ENCODE assay signal across 35 cellular contexts in genomic region chr7:131935180-131935579, GRCh38.
"Had no signal": no experiment of that assay in that cellular context is flagged by ENCODE, and none has a peak within 500 bp of the region (broad histone marks: within the 10 kb centered on the region; RNA-seq: fewer than 3 reads in every experiment).

No MANE protein-coding gene starts in this region.

- H3K4me1 ChIP-seq: body of pancreas, heart left ventricle, thyroid gland, upper lobe of left lung, vagina had no signal

- ATAC-seq: activated CD8-positive, alpha-beta memory T cell treated with anti-CD3 and anti-CD28 coated beads, Interleukin-2, amount 10 ng/mL, durations not matched to agents 7 days and 5 days; activated CD8-positive, alpha-beta T cell treated with anti-CD3 and anti-CD28 coated beads, Interleukin-2, amount 10 ng/mL, durations not matched to agents 7 days and 5 days; effector memory CD8-positive, alpha-beta T cell; esophagus mucosa; heart left ventricle; naive thymus-derived CD4-positive, alpha-beta T cell; stimulated activated memory B cell treated with anti-CD40 and anti-IgM and Interleukin-4, amounts not matched to agents 10 μg/mL and 1 μg/mL and 100 μg/mL, for 72 hours; stimulated activated naive CD8-positive, alpha-beta T cell treated with anti-CD3 and anti-CD28 coated beads, Interleukin-15, amount 100 ng/mL, for 72 hours; T-helper 17 cell had no signal

- H3K27me3 ChIP-seq: body of pancreas, ovary, sigmoid colon, thyroid gland, upper lobe of left lung, vagina had no signal

- FAIRE-seq: endothelial cell of umbilical vein had no signal

- H3K27ac Mint-ChIP-seq: activated B cell treated with CpG ODN at 0.5 μM for 24 hours; activated CD8-positive, alpha-beta memory T cell treated with anti-CD3 and anti-CD28 coated beads, Interleukin-2, amount 10 ng/mL, durations not matched to agents 7 days and 5 days; activated CD8-positive, alpha-beta T cell treated with anti-CD3 and anti-CD28 coated beads, Interleukin-2, amount 10 ng/mL, durations not matched to agents 7 days and 5 days; activated naive CD4-positive, alpha-beta T cell treated with anti-CD3 and anti-CD28 coated beads, Interleukin-2, amount 50 U/mL, for 24 hours; activated T-helper 2 cell treated with anti-CD3 and anti-CD28 coated beads, Interferon-gamma antibody, Interleukin-2, Interleukin-4, amounts not matched to agents 10 μg/mL and 5 μg/mL and 100 μg/mL, durations not matched to agents 14 hours and 24 hours and 36 hours; effector memory CD8-positive, alpha-beta T cell; naive thymus-derived CD4-positive, alpha-beta T cell; progenitor cell of endocrine pancreas; stimulated activated memory B cell treated with anti-CD40 and anti-IgM and Interleukin-4, amounts not matched to agents 10 μg/mL and 1 μg/mL and 100 μg/mL, for 72 hours; stimulated activated naive CD8-positive, alpha-beta T cell treated with anti-CD3 and anti-CD28 coated beads, Interleukin-15, amount 100 ng/mL, for 72 hours; T-helper 17 cell had no signal

- H3K27me3 Mint-ChIP-seq: activated B cell treated with CpG ODN at 0.5 μM for 24 hours; activated CD8-positive, alpha-beta memory T cell treated with anti-CD3 and anti-CD28 coated beads, Interleukin-2, amount 10 ng/mL, durations not matched to agents 7 days and 5 days; activated naive CD4-positive, alpha-beta T cell treated with anti-CD3 and anti-CD28 coated beads, Interleukin-2, amount 50 U/mL, for 24 hours; stimulated activated memory B cell treated with anti-CD40 and anti-IgM and Interleukin-4, amounts not matched to agents 10 μg/mL and 1 μg/mL and 100 μg/mL, for 72 hours had no signal

- H3K4me1 Mint-ChIP-seq: activated B cell treated with CpG ODN at 0.5 μM for 24 hours; activated CD8-positive, alpha-beta memory T cell treated with anti-CD3 and anti-CD28 coated beads, Interleukin-2, amount 10 ng/mL, durations not matched to agents 7 days and 5 days; activated naive CD4-positive, alpha-beta T cell treated with anti-CD3 and anti-CD28 coated beads, Interleukin-2, amount 50 U/mL, for 24 hours; naive thymus-derived CD4-positive, alpha-beta T cell; stimulated activated memory B cell treated with anti-CD40 and anti-IgM and Interleukin-4, amounts not matched to agents 10 μg/mL and 1 μg/mL and 100 μg/mL, for 72 hours; stimulated activated naive CD8-positive, alpha-beta T cell treated with anti-CD3 and anti-CD28 coated beads, Interleukin-15, amount 100 ng/mL, for 72 hours; T-helper 17 cell had no signal

- H3K9me3 Mint-ChIP-seq: activated naive CD4-positive, alpha-beta T cell treated with anti-CD3 and anti-CD28 coated beads, Interleukin-2, amount 50 U/mL, for 24 hours; activated T-helper 2 cell treated with anti-CD3 and anti-CD28 coated beads, Interferon-gamma antibody, Interleukin-2, Interleukin-4, amounts not matched to agents 10 μg/mL and 5 μg/mL and 100 μg/mL, durations not matched to agents 14 hours and 24 hours and 36 hours had no signal

- H3K36me3 ChIP-seq: heart left ventricle, ovary, sigmoid colon, thyroid gland, upper lobe of left lung, vagina had no signal

- H3K4me3 ChIP-seq: body of pancreas, coronary artery, dorsolateral prefrontal cortex, heart left ventricle, ovary, sigmoid colon, smooth muscle cell, thyroid gland, upper lobe of left lung, vagina had no signal

- H3K27ac ChIP-seq: body of pancreas, coronary artery, dorsolateral prefrontal cortex, heart left ventricle, ovary, sigmoid colon, thyroid gland, upper lobe of left lung, vagina had no signal

- DNase-seq: activated B cell treated with CpG ODN at 0.5 μM for 24 hours; activated CD8-positive, alpha-beta T cell treated with anti-CD3 and anti-CD28 coated beads, Interleukin-2, amount 10 ng/mL, durations not matched to agents 7 days and 5 days; activated T-cell treated with anti-CD3 and anti-CD28 coated beads, Interleukin-2, amount 50 U/mL, for 48 hours; anterior cingulate cortex; body of pancreas; cerebellar nuclear complex; dorsolateral prefrontal cortex; effector memory CD8-positive, alpha-beta T cell; foreskin fibroblast; heart left ventricle; kidney glomerular epithelial cell; mammary epithelial cell; naive thymus-derived CD4-positive, alpha-beta T cell; ovary; retina; sigmoid colon; stimulated activated CD4-positive, alpha-beta T cell treated with anti-CD3 and anti-CD28 coated beads, Interleukin-1b, Interleukin-23, amount 100 ng/mL, for 48 hours; stimulated activated CD4-positive, alpha-beta T cell treated with anti-CD3 and anti-CD28 coated beads, Interleukin-4, amount 100 ng/mL, for 4 hours; stimulated activated CD8-positive, alpha-beta memory T cell treated with anti-CD3 and anti-CD28 coated beads, Interleukin-4, amount 100 ng/mL, for 48 hours; stimulated activated naive CD8-positive, alpha-beta T cell treated with anti-CD3 and anti-CD28 coated beads, Interleukin-15, amount 100 ng/mL, for 72 hours; SW 1271; T-helper 17 cell; T1000; thyroid gland; upper lobe of left lung had no signal

- H3K4me3 Mint-ChIP-seq: activated B cell treated with CpG ODN at 0.5 μM for 24 hours; activated CD8-positive, alpha-beta memory T cell treated with anti-CD3 and anti-CD28 coated beads, Interleukin-2, amount 10 ng/mL, durations not matched to agents 7 days and 5 days; activated CD8-positive, alpha-beta T cell treated with anti-CD3 and anti-CD28 coated beads, Interleukin-2, amount 10 ng/mL, durations not matched to agents 7 days and 5 days; activated naive CD4-positive, alpha-beta T cell treated with anti-CD3 and anti-CD28 coated beads, Interleukin-2, amount 50 U/mL, for 24 hours; effector memory CD8-positive, alpha-beta T cell; naive thymus-derived CD4-positive, alpha-beta T cell; stimulated activated memory B cell treated with anti-CD40 and anti-IgM and Interleukin-4, amounts not matched to agents 10 μg/mL and 1 μg/mL and 100 μg/mL, for 72 hours; stimulated activated naive CD8-positive, alpha-beta T cell treated with anti-CD3 and anti-CD28 coated beads, Interleukin-15, amount 100 ng/mL, for 72 hours; T-helper 17 cell had no signal

- H3K9me3 ChIP-seq: body of pancreas, heart left ventricle, ovary, sigmoid colon, thyroid gland, upper lobe of left lung, vagina had no signal

- H3K36me3 Mint-ChIP-seq: activated CD8-positive, alpha-beta memory T cell treated with anti-CD3 and anti-CD28 coated beads, Interleukin-2, amount 10 ng/mL, durations not matched to agents 7 days and 5 days; activated naive CD4-positive, alpha-beta T cell treated with anti-CD3 and anti-CD28 coated beads, Interleukin-2, amount 50 U/mL, for 24 hours; naive thymus-derived CD4-positive, alpha-beta T cell; stimulated activated memory B cell treated with anti-CD40 and anti-IgM and Interleukin-4, amounts not matched to agents 10 μg/mL and 1 μg/mL and 100 μg/mL, for 72 hours had no signal
